Comparison of ENCODE assay signal across 18 cellular contexts in genomic region chr1:38541223-38541622, GRCh38.
DNase-seq lines count a peak whose midpoint lies in the region; ATAC-seq, FAIRE-seq and TF ChIP-seq lines count a peak whose summit lies in the region.
"Had no signal": no experiment of that assay in that cellular context is flagged by ENCODE, and none has a peak within 500 bp of the region (broad histone marks: within the 10 kb centered on the region; RNA-seq: fewer than 3 reads in every experiment).

No MANE protein-coding gene starts in this region.

- no peaks in the 10 kb centered on the region for H3K79me2 ChIP-seq in mesendoderm (ENCODE audit: control insufficient read depth, insufficient read depth, low read length)

- H3K27me3 Mint-ChIP-seq in Caco-2 (ENCODE audit: insufficient read depth, unreplicated experiment) = peaks cover 4% of the 10 kb centered on the region

- H3K56ac ChIP-seq in IMR-90 (ENCODE audit: extremely low read depth, insufficient read depth, low read length) = no peak overlapping the region
- H3K56ac ChIP-seq in mesendoderm (ENCODE audit: low read length) = no peak overlapping the region

- H3K9ac ChIP-seq in IMR-90 (ENCODE audit: low read depth, low read length) (no peak overlapping the region), mesendoderm (ENCODE audit: low read length) (no peak overlapping the region)
- H3K9ac ChIP-seq: BLaER1, KMS-11 had no signal

- H3K4ac ChIP-seq in IMR-90 (ENCODE audit: low read depth, low read length) (no peak overlapping the region), mesendoderm (ENCODE audit: low read depth, low read length) (no peak overlapping the region)

- TF ChIP-seq RAD21 in IMR-90 (IDR thresholded peaks at IDR 0.05; ENCODE audit: low read length) = no peak

- H2AFZ ChIP-seq in IMR-90 (replicated peaks; ENCODE audit: low read length, poor library complexity) = no peak overlapping the region

- no peak overlapping the region for H3K4me3 Mint-ChIP-seq in Caco-2 (ENCODE audit: unreplicated experiment)
- H3K4me3 Mint-ChIP-seq: CD8-positive, alpha-beta memory T cell; HFFc6 had no signal

- H2BK20ac ChIP-seq in IMR-90 (ENCODE audit: low read depth, low read length) = no peak overlapping the region

- H4K8ac ChIP-seq in IMR-90 (ENCODE audit: low read depth in 2 of 2, low read length in 2 of 2) = no peak overlapping the region
- H4K8ac ChIP-seq in mesendoderm (ENCODE audit: low read depth, low read length) = no peak overlapping the region

- dilution Hi-C loops in IMR-90 (cut with HindIII; ENCODE audit: low sequenced_read_pairs, unreplicated experiment) = no loop called here

- H2AK5ac ChIP-seq in IMR-90 (ENCODE audit: low read depth, low read length) (no peak overlapping the region), mesendoderm (ENCODE audit: low read length) (no peak overlapping the region)

- H3K4me1 ChIP-seq in Caco-2 (no peaks in the 10 kb centered on the region), IMR-90 (ENCODE audit: control insufficient read depth, insufficient read depth, low read length) (no peaks in the 10 kb centered on the region), mesendoderm (ENCODE audit: control insufficient read depth, low read depth, low read length) (no peaks in the 10 kb centered on the region)
- H3K4me1 ChIP-seq: BLaER1, Peyer's patch had no signal

- no peak overlapping the region for H4K5ac ChIP-seq in IMR-90 (ENCODE audit: low read depth, low read length)
- H4K5ac ChIP-seq in mesendoderm (ENCODE audit: low read length) = no peak overlapping the region

- no peaks in the 10 kb centered on the region for H4K20me1 ChIP-seq in IMR-90 (ENCODE audit: insufficient read depth, low read length)
- H4K20me1 ChIP-seq: BLaER1 had no signal

- H3K27ac ChIP-seq in IMR-90 (ENCODE audit: insufficient read depth, low read length) (no peak overlapping the region), mesendoderm (ENCODE audit: low read depth, low read length) (no peak overlapping the region)
- H3K27ac ChIP-seq: BLaER1, KMS-11, Peyer's patch had no signal

- H3K23ac ChIP-seq in IMR-90 (ENCODE audit: low read depth, low read length) = no peak overlapping the region
- H3K23ac ChIP-seq in mesendoderm (ENCODE audit: low read length) = no peak overlapping the region

- H3K9me3 Mint-ChIP-seq in Caco-2 (ENCODE audit: unreplicated experiment) = no peaks in the 10 kb centered on the region

- no peak overlapping the region for H4K91ac ChIP-seq in IMR-90 (ENCODE audit: insufficient read depth, low read depth, low read length)

- H3K4me3 ChIP-seq in Caco-2 (ENCODE audit: low read depth, low read length) (no peak overlapping the region), IMR-90 (ENCODE audit: insufficient read depth, low read depth, low read length) (no peak overlapping the region), bronchial epithelial cell (ENCODE audit: low read depth, low read length) (no peak overlapping the region), mesendoderm (ENCODE audit: low read length) (no peak overlapping the region)
- H3K4me3 ChIP-seq: BLaER1, MG63, Peyer's patch had no signal

- H3K4me2 ChIP-seq in IMR-90 (ENCODE audit: low read depth, low read length) (no peak overlapping the region), mesendoderm (ENCODE audit: low read length) (no peak overlapping the region)
- H3K4me2 ChIP-seq: BLaER1, KMS-11 had no signal

- H3K9me3 ChIP-seq in Caco-2 = no peaks in the 10 kb centered on the region
- no peaks in the 10 kb centered on the region for H3K9me3 ChIP-seq in IMR-90 (ENCODE audit: control insufficient read depth, insufficient read depth, low read length)
- H3K9me3 ChIP-seq: BLaER1, MG63, Peyer's patch had no signal

- WGBS in IMR-90 (ENCODE audit: extremely low coverage in 2 of 2, insufficient read length in 1 of 2), 2 experiments = 83% methylated on average over 1 of the region's 4 CpGs; no CpG with 5 or more reads in 1 of the 2 experiments
- WGBS in mesendoderm (ENCODE audit: extremely low coverage, insufficient coverage, low lambda C conversion rate) = no CpG with 5 or more reads among the region's 4 CpGs

- H2AK9ac ChIP-seq in IMR-90 (replicated peaks; ENCODE audit: low read depth, low read length, poor library complexity) = no peak overlapping the region

- H3K4me1 Mint-ChIP-seq in Caco-2 (ENCODE audit: low read depth, unreplicated experiment) = no peaks in the 10 kb centered on the region
- H3K4me1 Mint-ChIP-seq: CD8-positive, alpha-beta memory T cell had no signal

- DNase-seq in Caco-2 = no peak
- no peak for DNase-seq in IMR-90
- DNase-seq in bronchial epithelial cell (ENCODE audit: low read depth) = peak; percentile 12
- peak; percentile 39 for DNase-seq in mesendoderm
- no peak for DNase-seq in NCI-H82 treated with DMSO at 0.1 percent for 48 hours (lab: John Stamatoyannopoulos, UW; ENCODE audit: unreplicated experiment)
- DNase-seq in sciatic nerve (ENCODE audit: low spot score) = no peak
- DNase-seq in NCI-H2196 (lab: John Stamatoyannopoulos, UW; ENCODE audit: unreplicated experiment) = no peak
- DNase-seq: CD8-positive, alpha-beta memory T cell; DMS 273 treated with DMSO at 0.1 percent for 48 hours; HFFc6; MG63; NCI-H1105 treated with DMSO at 0.1 percent for 48 hours; NCI-H187; NCI-H510A treated with DMSO at 0.1 percent for 48 hours; Peyer's patch; SHP77 treated with DMSO at 0.1 percent for 48 hours had no signal

- BruUV-seq in Caco-2 (replicated peaks; lab: Mats Ljungman, UMichigan) (no TSS peak), IMR-90 (replicated peaks; lab: Mats Ljungman, UMichigan) (no TSS peak)

- CTCF ChIA-PET in Caco-2 (lab: Charles Lee) = no interaction called here
- CTCF ChIA-PET in IMR-90 (lab: Yijun Ruan, JAX) = no interaction called here

- POLR2A ChIA-PET in Caco-2 (lab: Charles Lee) (no interaction called here), IMR-90 (lab: Charles Lee; ENCODE audit: unreplicated experiment) (no interaction called here)

- in situ Hi-C loops in IMR-90 (cut with MboI; ENCODE audit: low sequenced_read_pairs) = no loop called here

- TF ChIP-seq CTCF in Caco-2 (IDR thresholded peaks at IDR 0.05; ENCODE audit: insufficient read depth in 1 of 2, low read depth in 1 of 2, low read length in 1 of 2, severe bottlenecking in 1 of 2, unreplicated experiment in 1 of 2) (no peak), IMR-90 (conservative IDR thresholded peaks at IDR 0.05; ENCODE audit: low read depth, low read length) (no peak), bronchial epithelial cell (IDR thresholded peaks at IDR 0.05; ENCODE audit: insufficient read depth, low read length, severe bottlenecking) (no peak)

- no peaks in the 10 kb centered on the region for H3K9me1 ChIP-seq in IMR-90 (ENCODE audit: insufficient read depth, low read length)

- no peaks in the 10 kb centered on the region for H3K27me3 ChIP-seq in Caco-2 (replicated peaks; ENCODE audit: control insufficient read depth, insufficient read depth, low read length)
- H3K27me3 ChIP-seq in IMR-90 (ENCODE audit: control insufficient read depth, insufficient read depth, low read length) = no peaks in the 10 kb centered on the region
- no peaks in the 10 kb centered on the region for H3K27me3 ChIP-seq in bronchial epithelial cell (ENCODE audit: control insufficient read depth, insufficient read depth, low read length)
- no peaks in the 10 kb centered on the region for H3K27me3 ChIP-seq in mesendoderm (ENCODE audit: insufficient read depth, low read length, poor library complexity)
- H3K27me3 ChIP-seq: BLaER1, MG63, Peyer's patch had no signal

- H3K36me3 Mint-ChIP-seq in Caco-2 (ENCODE audit: insufficient read depth, unreplicated experiment) = no peaks in the 10 kb centered on the region
- H3K36me3 Mint-ChIP-seq: CD8-positive, alpha-beta memory T cell had no signal

- no peak for ATAC-seq in IMR-90 (ENCODE audit: low read depth)
- no peak for ATAC-seq in sciatic nerve

- no peak for TF ChIP-seq POLR2A in IMR-90 (IDR thresholded peaks at IDR 0.05; ENCODE audit: low read depth, low read length)

- H2BK15ac ChIP-seq in IMR-90 (ENCODE audit: low read depth, low read length) (no peak overlapping the region), mesendoderm (replicated peaks; ENCODE audit: low read depth) (no peak overlapping the region)

- intact Hi-C loops in Caco-2 (cut with micrococcal nuclease; ENCODE audit: unreplicated experiment) = no loop called here
- intact Hi-C loops in IMR-90 (cut with micrococcal nuclease) = no loop called here
- intact Hi-C loops in sciatic nerve (cut with DNase I) = no loop called here

- H3K27ac Mint-ChIP-seq in Caco-2 (ENCODE audit: unreplicated experiment) = peak overlapping the region; percentile 31
- H3K27ac Mint-ChIP-seq: CD8-positive, alpha-beta memory T cell; HFFc6 had no signal

- H2BK5ac ChIP-seq in IMR-90 (ENCODE audit: low read depth, low read length, poor library complexity, severe bottlenecking) (no peak overlapping the region), mesendoderm (ENCODE audit: low read length) (no peak overlapping the region)

- H3K79me1 ChIP-seq in IMR-90 (ENCODE audit: low read depth in 1 of 2, low read length in 2 of 2) = no peaks in the 10 kb centered on the region
- H3K79me1 ChIP-seq in mesendoderm (ENCODE audit: low read length) = no peaks in the 10 kb centered on the region

- no peak overlapping the region for H3K14ac ChIP-seq in IMR-90 (replicated peaks; ENCODE audit: low read depth, low read length)

- FAIRE-seq in bronchial epithelial cell (lab: Jason Lieb, UNC) = no peak

- H2BK120ac ChIP-seq in IMR-90 (ENCODE audit: low read depth, low read length) = no peak overlapping the region
- no peak overlapping the region for H2BK120ac ChIP-seq in mesendoderm (ENCODE audit: low read depth, low read length)

- no peaks in the 10 kb centered on the region for H3K36me3 ChIP-seq in Caco-2 (ENCODE audit: control insufficient read depth, insufficient read depth, low read length)
- no peaks in the 10 kb centered on the region for H3K36me3 ChIP-seq in IMR-90 (ENCODE audit: control insufficient read depth, insufficient read depth, low read length)
- H3K36me3 ChIP-seq in bronchial epithelial cell (ENCODE audit: control insufficient read depth, insufficient read depth, low read length) = no peaks in the 10 kb centered on the region
- H3K36me3 ChIP-seq in mesendoderm (ENCODE audit: control insufficient read depth, insufficient read depth, low read length) = no peaks in the 10 kb centered on the region
- H3K36me3 ChIP-seq: BLaER1, MG63, Peyer's patch had no signal

- no peak overlapping the region for H3K18ac ChIP-seq in IMR-90 (ENCODE audit: low read depth, low read length)
- peak overlapping the region; percentile 13 for H3K18ac ChIP-seq in mesendoderm (ENCODE audit: low read length)

TF ChIP-seq in IMR-90, 13 proteins besides CTCF, POLR2A, EP300 and RAD21 (continues in another document):
- TF ChIP-seq USF2 (IDR thresholded peaks at IDR 0.05; ENCODE audit: low read depth, low read length) (no peak), BHLHE40 (IDR thresholded peaks at IDR 0.05; ENCODE audit: low read depth, low read length) (no peak), CEBPB (IDR thresholded peaks at IDR 0.05; ENCODE audit: low read depth, low read length) (no peak)

Comparison
In these comparisons a context has a peak if more than half of its experiments do, and no peak if none do; other contexts are left out.
1. DNase-seq: peak in bronchial epithelial cell (single experiment) and mesendoderm (single experiment); none in Caco-2 (0 of 2), IMR-90 (single experiment), NCI-H82 treated with DMSO at 0.1 percent for 48 hours (single experiment), sciatic nerve (single experiment) and NCI-H2196 (single experiment).